ENCODE assay signal across 6 cellular contexts in the genomic region with DNA sequence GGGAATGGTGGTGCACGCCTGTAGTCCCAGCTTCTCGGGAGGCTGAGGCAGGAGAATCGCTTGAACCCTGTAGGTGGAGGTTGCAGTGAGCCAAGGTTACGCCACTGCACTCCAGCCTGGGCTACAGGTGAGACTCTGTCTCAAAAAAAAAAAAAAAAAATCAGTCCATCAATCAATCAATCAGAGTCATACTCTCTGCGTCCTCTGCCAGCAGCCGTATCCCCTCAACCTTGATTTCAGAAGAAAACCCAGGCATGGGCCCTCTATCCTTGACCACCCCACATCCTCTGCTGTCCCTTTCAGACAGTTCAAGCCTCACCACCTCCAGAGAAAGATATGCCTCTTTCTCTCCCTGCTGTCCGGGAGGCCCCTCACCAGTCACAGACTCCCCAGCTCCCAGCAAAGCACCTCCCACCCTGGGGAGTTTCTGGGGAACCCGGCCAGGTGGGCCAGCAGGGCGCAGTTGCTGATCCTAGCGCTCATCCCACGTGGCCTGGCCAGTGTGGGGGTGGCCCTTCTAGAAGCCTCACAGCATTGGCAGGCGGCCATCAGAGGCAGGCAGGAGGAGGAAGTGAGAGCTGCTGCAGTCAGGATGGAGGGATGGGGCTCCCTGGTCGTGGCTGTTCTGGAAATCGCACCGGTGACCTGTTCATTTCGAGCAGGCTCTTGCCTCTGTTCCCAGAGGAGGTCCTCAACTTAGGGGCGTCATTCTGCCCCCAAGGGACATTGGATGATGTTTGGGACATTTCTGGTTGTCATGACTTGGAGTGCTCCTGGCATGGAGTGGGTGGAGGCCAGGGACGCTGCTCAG. TPM values are rescaled to one million over a fixed set of nuclear protein-coding genes. Genes with fewer than 3 reads are reported as not detected.
DNase-seq lines count a peak whose midpoint lies in the region; ATAC-seq, FAIRE-seq and TF ChIP-seq lines count a peak whose summit lies in the region.
"Had no signal": no experiment of that assay in that cellular context is flagged by ENCODE, and none has a peak within 500 bp of the region (broad histone marks: within the 10 kb centered on the region; RNA-seq: fewer than 3 reads in every experiment).

No MANE protein-coding gene starts in this region.

- no peaks in the 10 kb centered on the region for H3K27me3 Mint-ChIP-seq in T-cell

- CTCF ChIA-PET in HEK293 (lab: Yijun Ruan, JAX): no interaction called here
- CTCF ChIA-PET in T-cell (lab: Charles Lee): no interaction called here

- POLR2A ChIA-PET in HEK293 (lab: Yijun Ruan, JAX): interaction anchor here (0.6 to 0.9 kb wide), 4 partner anchors 27 to 326 kb away, joined by 3 to 8 read pairs (median 4); partner anchors contain the start of gene DOT1L
- POLR2A ChIA-PET in T-cell (lab: Charles Lee): interaction anchor here in 1 of 2 donors (0.5 kb wide), 1 partner anchor 8 kb away, joined by 3 read pairs; no protein-coding TSS in a partner anchor

- no peaks in the 10 kb centered on the region for H3K9me3 ChIP-seq in HEK293 (ENCODE audit: control insufficient read depth, insufficient read depth, low read depth, low read length)

- DNase-seq in T-cell (peak in 1 of 34 experiments; percentile 59), hippocampal formation (lab: John Stamatoyannopoulos, UW) (peak; percentile 18 to 62), urothelium cell line (ENCODE audit: low spot score) (peak; percentile 68), NCI-H748 treated with DMSO at 0.1 percent for 48 hours (lab: John Stamatoyannopoulos, UW) (no peak)

- H3K4me1 Mint-ChIP-seq in T-cell: peaks cover 12 to 20% (median 18%) of the 10 kb centered on the region in 3 donors

- no peaks in the 10 kb centered on the region for H3K9me3 Mint-ChIP-seq in T-cell

- 0 out of 2 replicates have a peak, but pooled peaks cover 2% of the 10 kb centered on the region for H3K4me1 ChIP-seq in HEK293 (ENCODE audit: control insufficient read depth, insufficient read depth, low read length)

- peaks cover 1% of the 10 kb centered on the region for H3K36me3 Mint-ChIP-seq in T-cell

- H3K27ac ChIP-seq in HEK293 (ENCODE audit: extremely low read depth, low read depth, low read length): no peak overlapping the region

- no peak for TF ChIP-seq CTCF in HEK293 (tag by site-specific recombination; IDR thresholded peaks at IDR 0.05)

- ATAC-seq in T-cell (replicated peaks in 1 of 4): no peak

- H3K4me3 Mint-ChIP-seq in T-cell: peak overlapping the region in 1 of 3 donors; percentile 43

- H3K36me3 ChIP-seq in HEK293 (ENCODE audit: control insufficient read depth in 2 of 2, insufficient read depth in 1 of 2, low read length in 2 of 2): peaks cover 0 to 2% of the 10 kb centered on the region in 2 experiments; a peak in 1 of 3 replicates

- H3K4me3 ChIP-seq in HEK293 (ENCODE audit: low read depth, low read length): no peak overlapping the region

- peak overlapping the region; percentile 34 to 43 for H3K27ac Mint-ChIP-seq in T-cell

- FAIRE-seq in urothelium cell line (lab: Jason Lieb, UNC): no peak
- FAIRE-seq: colon had no signal

TF ChIP-seq in HEK293, 187 proteins besides CTCF, POLR2A, EP300 and RAD21 (continues in another document):
- TF ChIP-seq, protein P1, sequence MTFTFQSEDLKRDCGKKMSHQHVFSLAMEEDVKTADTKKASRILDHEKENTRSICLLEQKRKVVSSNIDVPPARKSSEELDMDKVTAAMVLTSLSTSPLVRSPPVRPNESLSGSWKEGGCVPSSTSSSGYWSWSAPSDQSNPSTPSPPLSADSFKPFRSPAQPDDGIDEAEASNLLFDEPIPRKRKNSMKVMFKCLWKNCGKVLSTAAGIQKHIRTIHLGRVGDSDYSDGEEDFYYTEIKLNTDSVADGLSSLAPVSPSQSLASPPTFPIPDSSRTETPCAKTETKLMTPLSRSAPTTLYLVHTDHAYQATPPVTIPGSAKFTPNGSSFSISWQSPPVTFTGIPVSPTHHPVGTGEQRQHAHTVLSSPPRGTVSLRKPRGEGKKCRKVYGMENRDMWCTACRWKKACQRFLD (tag by site-specific recombination; IDR thresholded peaks at IDR 0.05): no peak
- TF ChIP-seq ZNF48 (tag by site-specific recombination; IDR thresholded peaks at IDR 0.05): no peak
- peak; percentile 53 for TF ChIP-seq GLIS2 (tag by site-specific recombination; IDR thresholded peaks at IDR 0.05)
- no peak for TF ChIP-seq ZNF610 (tag by site-specific recombination; IDR thresholded peaks at IDR 0.05; ENCODE audit: borderline replicate concordance)
- peak; percentile 95 for TF ChIP-seq GLIS1 (tag by site-specific recombination; IDR thresholded peaks at IDR 0.05)
- no peak for TF ChIP-seq ZNF394 (tag by site-specific recombination; IDR thresholded peaks at IDR 0.05; ENCODE audit: borderline replicate concordance)
- TF ChIP-seq ZNF169 (tag by site-specific recombination; IDR thresholded peaks at IDR 0.05): no peak
- TF ChIP-seq, protein P2, sequence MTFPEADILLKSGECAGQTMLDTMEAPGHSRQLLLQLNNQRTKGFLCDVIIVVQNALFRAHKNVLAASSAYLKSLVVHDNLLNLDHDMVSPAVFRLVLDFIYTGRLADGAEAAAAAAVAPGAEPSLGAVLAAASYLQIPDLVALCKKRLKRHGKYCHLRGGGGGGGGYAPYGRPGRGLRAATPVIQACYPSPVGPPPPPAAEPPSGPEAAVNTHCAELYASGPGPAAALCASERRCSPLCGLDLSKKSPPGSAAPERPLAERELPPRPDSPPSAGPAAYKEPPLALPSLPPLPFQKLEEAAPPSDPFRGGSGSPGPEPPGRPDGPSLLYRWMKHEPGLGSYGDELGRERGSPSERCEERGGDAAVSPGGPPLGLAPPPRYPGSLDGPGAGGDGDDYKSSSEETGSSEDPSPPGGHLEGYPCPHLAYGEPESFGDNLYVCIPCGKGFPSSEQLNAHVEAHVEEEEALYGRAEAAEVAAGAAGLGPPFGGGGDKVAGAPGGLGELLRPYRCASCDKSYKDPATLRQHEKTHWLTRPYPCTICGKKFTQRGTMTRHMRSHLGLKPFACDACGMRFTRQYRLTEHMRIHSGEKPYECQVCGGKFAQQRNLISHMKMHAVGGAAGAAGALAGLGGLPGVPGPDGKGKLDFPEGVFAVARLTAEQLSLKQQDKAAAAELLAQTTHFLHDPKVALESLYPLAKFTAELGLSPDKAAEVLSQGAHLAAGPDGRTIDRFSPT (tag by site-specific recombination; IDR thresholded peaks at IDR 0.05): no peak
- TF ChIP-seq ZNF555 (tag by site-specific recombination; conservative IDR thresholded peaks at IDR 0.05): no peak
- peak; percentile 49 for TF ChIP-seq ZNF335 (tag by site-specific recombination; conservative IDR thresholded peaks at IDR 0.05)
- no peak for TF ChIP-seq ZNF391 (tag by site-specific recombination; IDR thresholded peaks at IDR 0.05; ENCODE audit: borderline replicate concordance, low read depth)
- TF ChIP-seq SETDB1 (IDR thresholded peaks at IDR 0.05; ENCODE audit: insufficient read length, low read length): no peak
- no peak for TF ChIP-seq ZNF302 (tag by site-specific recombination; IDR thresholded peaks at IDR 0.05; ENCODE audit: low read depth)
- TF ChIP-seq EGR2 (tag by site-specific recombination; IDR thresholded peaks at IDR 0.05; ENCODE audit: low read depth): peak; percentile 61
- TF ChIP-seq SCRT1 (tag by site-specific recombination; IDR thresholded peaks at IDR 0.05; ENCODE audit: borderline replicate concordance): peak; percentile 67; the same call in 1 of the 2 replicates
- no peak for TF ChIP-seq GFI1B (tag by site-specific recombination; IDR thresholded peaks at IDR 0.05)
- no peak for TF ChIP-seq ZNF221 (tag by site-specific recombination; IDR thresholded peaks at IDR 0.05; ENCODE audit: borderline replicate concordance)
- no peak for TF ChIP-seq ZNF404 (tag by site-specific recombination; IDR thresholded peaks at IDR 0.05)
- TF ChIP-seq ZBTB8A (tag by site-specific recombination; IDR thresholded peaks at IDR 0.05): 0 out of 2 replicates have a peak, but pooled peaks have one; percentile 11
- no peak for TF ChIP-seq ZNF184 (tag by site-specific recombination; IDR thresholded peaks at IDR 0.05)
- TF ChIP-seq, protein P3, sequence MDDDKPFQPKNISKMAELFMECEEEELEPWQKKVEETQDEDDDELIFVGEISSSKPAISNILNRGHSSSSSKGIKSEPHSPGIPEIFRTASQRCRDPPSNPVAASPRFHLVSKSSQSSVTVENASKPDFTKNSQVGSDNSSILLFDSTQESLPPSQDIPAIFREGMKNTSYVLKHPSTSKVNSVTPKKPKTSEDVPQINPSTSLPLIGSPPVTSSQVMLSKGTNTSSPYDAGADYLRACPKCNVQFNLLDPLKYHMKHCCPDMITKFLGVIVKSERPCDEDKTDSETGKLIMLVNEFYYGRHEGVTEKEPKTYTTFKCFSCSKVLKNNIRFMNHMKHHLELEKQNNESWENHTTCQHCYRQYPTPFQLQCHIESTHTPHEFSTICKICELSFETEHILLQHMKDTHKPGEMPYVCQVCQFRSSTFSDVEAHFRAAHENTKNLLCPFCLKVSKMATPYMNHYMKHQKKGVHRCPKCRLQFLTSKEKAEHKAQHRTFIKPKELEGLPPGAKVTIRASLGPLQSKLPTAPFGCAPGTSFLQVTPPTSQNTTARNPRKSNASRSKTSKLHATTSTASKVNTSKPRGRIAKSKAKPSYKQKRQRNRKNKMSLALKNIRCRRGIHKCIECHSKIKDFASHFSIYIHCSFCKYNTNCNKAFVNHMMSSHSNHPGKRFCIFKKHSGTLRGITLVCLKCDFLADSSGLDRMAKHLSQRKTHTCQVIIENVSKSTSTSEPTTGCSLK (tag by site-specific recombination; IDR thresholded peaks at IDR 0.05): no peak
- TF ChIP-seq, protein P4, sequence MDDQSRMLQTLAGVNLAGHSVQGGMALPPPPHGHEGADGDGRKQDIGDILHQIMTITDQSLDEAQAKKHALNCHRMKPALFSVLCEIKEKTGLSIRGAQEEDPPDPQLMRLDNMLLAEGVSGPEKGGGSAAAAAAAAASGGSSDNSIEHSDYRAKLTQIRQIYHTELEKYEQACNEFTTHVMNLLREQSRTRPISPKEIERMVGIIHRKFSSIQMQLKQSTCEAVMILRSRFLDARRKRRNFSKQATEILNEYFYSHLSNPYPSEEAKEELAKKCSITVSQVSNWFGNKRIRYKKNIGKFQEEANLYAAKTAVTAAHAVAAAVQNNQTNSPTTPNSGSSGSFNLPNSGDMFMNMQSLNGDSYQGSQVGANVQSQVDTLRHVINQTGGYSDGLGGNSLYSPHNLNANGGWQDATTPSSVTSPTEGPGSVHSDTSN (CRISPR knock-in tag; IDR thresholded peaks at IDR 0.05): no peak
- TF ChIP-seq ZNF10 (tag by site-specific recombination; IDR thresholded peaks at IDR 0.05): no peak
- TF ChIP-seq ZNF837 (tag by site-specific recombination; IDR thresholded peaks at IDR 0.05): no peak
- TF ChIP-seq SCRT2 (tag by site-specific recombination; IDR thresholded peaks at IDR 0.05): peak; percentile 40; the same call in 1 of the 2 replicates

RNA-seq across cellular contexts. Expression of gene JSRP1, which starts 10.2 kb away (rescaled TPM):
- 1 to 10 TPM in 2 of 5 donors, under 1 TPM in 2, not detected in 1; 0.42 to 1.5 (median 1.0) TPM for total RNA-seq in T-cell

RNA-seq across cellular contexts. Expression of gene PEAK3, which starts 15.6 kb away (rescaled TPM):
- under 1 TPM in 3 of 5 donors, not detected in 2; 0.22 to 0.49 (median 0.30) TPM for total RNA-seq in T-cell

RNA-seq across cellular contexts. Expression of gene AMH, which starts 17.3 kb away (rescaled TPM):
- total RNA-seq in T-cell: 10 to 100 TPM in 2 of 5 donors, 1 to 10 TPM in 3; 2.1 to 13.5 (median 5.3) TPM

RNA-seq across cellular contexts. Expression of gene SF3A2, which starts 29.8 kb away (rescaled TPM):
- 100 to 1,000 TPM; 130 to 172 (median 161) TPM for total RNA-seq in T-cell

RNA-seq across cellular contexts. Expression of gene PLEKHJ1, which starts 30.3 kb away (rescaled TPM):
- total RNA-seq in T-cell: 10 to 100 TPM; 38.3 to 87.0 (median 80.4) TPM
